Comparison of ENCODE assay signal across 13 cellular contexts in the genomic region with DNA sequence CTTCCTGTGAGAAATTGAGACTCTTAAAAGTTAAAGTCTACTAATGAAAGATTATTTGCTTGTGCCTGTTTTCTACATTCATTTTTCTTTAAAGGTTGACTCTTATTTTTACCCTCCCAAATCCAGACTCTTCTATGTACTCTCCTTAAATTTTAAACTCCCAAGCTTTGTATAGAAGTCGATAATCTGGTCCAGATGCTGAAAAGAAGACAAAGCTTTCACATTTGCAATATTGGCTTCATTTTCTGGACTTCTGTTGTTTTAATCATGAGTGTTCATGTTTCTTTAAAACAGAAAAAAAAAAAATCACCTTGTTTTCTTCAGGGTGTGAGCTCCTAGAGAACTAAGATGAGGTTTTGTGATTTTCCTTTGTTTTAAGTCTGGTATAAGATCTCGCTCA. TPM values are rescaled to one million over a fixed set of nuclear protein-coding genes. Genes with fewer than 3 reads are reported as not detected.
DNase-seq lines count a peak whose midpoint lies in the region; ATAC-seq, FAIRE-seq and TF ChIP-seq lines count a peak whose summit lies in the region.
"Had no signal": no experiment of that assay in that cellular context is flagged by ENCODE, and none has a peak within 500 bp of the region (broad histone marks: within the 10 kb centered on the region; RNA-seq: fewer than 3 reads in every experiment).

No MANE protein-coding gene starts in this region.

- H3K4me2 ChIP-seq in GM23338 (no peak overlapping the region), GM12878 (ENCODE audit: control insufficient read depth, insufficient read depth) (peak overlapping the region; percentile 28; the same call in 1 of the 2 replicates)

- intact Hi-C loops in GM12878 (cut with micrococcal nuclease; ENCODE audit: unreplicated experiment) = no loop called here

- SMC1A ChIA-PET in GM12878 (lab: Charles Lee; ENCODE audit: uncharacterized antibody, unreplicated experiment) = interaction anchor here (0.6 to 3.7 kb wide), 12 partner anchors 11 to 190 kb away, joined by 3 to 41 read pairs (median 4); no protein-coding TSS in a partner anchor

- peaks cover 34% of the 10 kb centered on the region for H3K36me3 Mint-ChIP-seq in GM23338 (ENCODE audit: low read depth)
- H3K36me3 Mint-ChIP-seq in natural killer cell treated with Interleukin-12 subunit alpha and Interleukin-12 subunit beta and Interleukin-15 and Interleukin-18, amount 100 ng/mL, for 72 hours = peaks cover 15% of the 10 kb centered on the region

- TF ChIP-seq RAD21 in GM12878 (IDR thresholded peaks at IDR 0.05; ENCODE audit: insufficient read depth, low read depth, low read length) = no peak

- DNase-seq in GM23338 (ENCODE audit: low spot score) = no peak
- DNase-seq in GM12878 (ENCODE audit: low read depth, low spot score) = no peak
- DNase-seq in natural killer cell treated with Interleukin-12 subunit alpha and Interleukin-12 subunit beta and Interleukin-15 and Interleukin-18, amount 100 ng/mL, for 72 hours (ENCODE audit: low spot score) = no peak
- DNase-seq in AG20443 (ENCODE audit: low spot score) = no peak
- DNase-seq in NCI-H748 treated with DMSO at 0.1 percent for 48 hours (lab: John Stamatoyannopoulos, UW) = no peak
- no peak for DNase-seq in NCI-H187 (lab: John Stamatoyannopoulos, UW)
- DNase-seq: activated B cell treated with CpG ODN at 0.5 μM for 24 hours, left colon, NCI-H524 treated with DMSO at 0.1 percent for 48 hours, ovary had no signal

- no peaks in the 10 kb centered on the region for H3K27me3 Mint-ChIP-seq in GM23338 (ENCODE audit: insufficient read depth, low read depth, poor library complexity)
- H3K27me3 Mint-ChIP-seq in natural killer cell treated with Interleukin-12 subunit alpha and Interleukin-12 subunit beta and Interleukin-15 and Interleukin-18, amount 100 ng/mL, for 72 hours = no peaks in the 10 kb centered on the region
- H3K27me3 Mint-ChIP-seq: activated B cell treated with CpG ODN at 0.5 μM for 24 hours had no signal

- peaks cover 3% of the 10 kb centered on the region for H3K79me2 ChIP-seq in ACC112 (ENCODE audit: control insufficient read depth, insufficient read depth, low read length, unreplicated experiment)
- H3K79me2 ChIP-seq in GM23338 (replicated peaks; ENCODE audit: insufficient read depth) = peaks cover 13% of the 10 kb centered on the region; the same call in 1 of the 2 replicates
- H3K79me2 ChIP-seq in GM12878 (ENCODE audit: control insufficient read depth, insufficient read depth, low read length) = no peaks in the 10 kb centered on the region

- TF ChIP-seq CTCF in GM23338 (conservative IDR thresholded peaks at IDR 0.05; ENCODE audit: low read depth in 2 of 2) (no peak), GM12878 (IDR thresholded peaks at IDR 0.05 in 2 of 3, conservative IDR thresholded peaks at IDR 0.05 in 1 of 3; ENCODE audit: control insufficient read depth in 2 of 3, extremely low read depth in 1 of 3, insufficient read depth in 1 of 3, low read depth in 3 of 3, low read length in 3 of 3) (no peak)

- no peak for TF ChIP-seq POLR2A in GM12878 (IDR thresholded peaks at IDR 0.05; ENCODE audit: low read depth, low read length)

- peaks cover 14% of the 10 kb centered on the region for H3K4me1 Mint-ChIP-seq in GM23338
- peaks cover 25 to 35% of the 10 kb centered on the region in 2 donors for H3K4me1 Mint-ChIP-seq in natural killer cell treated with Interleukin-12 subunit alpha and Interleukin-12 subunit beta and Interleukin-15 and Interleukin-18, amount 100 ng/mL, for 72 hours (ENCODE audit: low read depth in 2 of 2)

- no peak overlapping the region for H3K4me3 ChIP-seq in ACC112 (ENCODE audit: low read depth, low read length)
- H3K4me3 ChIP-seq in GM23338 = no peak overlapping the region
- H3K4me3 ChIP-seq in GM12878 = no peak overlapping the region
- H3K4me3 ChIP-seq: ovary had no signal

- peaks cover 10% of the 10 kb centered on the region; the same call in 1 of the 3 replicates for H3K9me3 Mint-ChIP-seq in GM23338
- H3K9me3 Mint-ChIP-seq in natural killer cell treated with Interleukin-12 subunit alpha and Interleukin-12 subunit beta and Interleukin-15 and Interleukin-18, amount 100 ng/mL, for 72 hours = no peaks in the 10 kb centered on the region

- in situ Hi-C loops in GM12878 (cut with MboI) = no loop called here

- CTCF ChIA-PET in GM12878 (lab: Yijun Ruan, JAX) = interaction anchor here (0.6 to 2.0 kb wide), 9 partner anchors 9 to 181 kb away, joined by 3 to 28 read pairs (median 4); no protein-coding TSS in a partner anchor

- RAD21 ChIA-PET in GM12878 (lab: Charles Lee; ENCODE audit: unreplicated experiment) = interaction anchor here (0.8 to 3.4 kb wide), 8 partner anchors 9 to 182 kb away, joined by 3 to 32 read pairs (median 6); a partner anchor contains a TSS

- H3K27ac ChIP-seq in ACC112 (ENCODE audit: low read depth, low read length) = peak overlapping the region; percentile 71
- no peak overlapping the region for H3K27ac ChIP-seq in GM23338 (ENCODE audit: low read depth)
- peak overlapping the region; percentile 58 for H3K27ac ChIP-seq in GM12878 (ENCODE audit: control insufficient read depth, insufficient read depth)

- H3K27me3 ChIP-seq in ACC112 (ENCODE audit: insufficient read depth, low read length) (no peaks in the 10 kb centered on the region), GM23338 (ENCODE audit: insufficient read depth) (no peaks in the 10 kb centered on the region), GM12878 (replicated peaks in 1 of 2; ENCODE audit: control insufficient read depth in 2 of 2, insufficient read depth in 2 of 2, low read length in 1 of 2) (no peaks in the 10 kb centered on the region)
- H3K27me3 ChIP-seq: ovary had no signal

- POLR2A ChIA-PET in GM12878 (lab: Charles Lee) = interaction anchor here (0.6 to 1.4 kb wide), 6 partner anchors 9 to 215 kb away, joined by 3 to 6 read pairs (median 4); no protein-coding TSS in a partner anchor

- H3K36me3 ChIP-seq in ACC112 (ENCODE audit: insufficient read depth, low read length) (peaks cover 30% of the 10 kb centered on the region), GM23338 (ENCODE audit: insufficient read depth) (peaks cover 6% of the 10 kb centered on the region; the same call in 1 of the 2 replicates), GM12878 (ENCODE audit: control insufficient read depth in 2 of 2, insufficient read depth in 2 of 2, low read length in 1 of 2) (peaks cover 5 to 14% of the 10 kb centered on the region in 2 experiments; a peak in 3 of 4 replicates)
- H3K36me3 ChIP-seq: ovary had no signal

- no peaks in the 10 kb centered on the region; the same call in 1 of the 2 replicates for H4K20me1 ChIP-seq in GM23338 (replicated peaks; ENCODE audit: insufficient read depth)
- H4K20me1 ChIP-seq in GM12878 (ENCODE audit: control insufficient read depth, insufficient read depth) = no peaks in the 10 kb centered on the region

- WGBS in GM12878 (ENCODE audit: insufficient coverage, insufficient replicate concordance, low lambda C conversion rate, missing lambda C conversion rate) = 96% methylated on average over 2 of the region's 2 CpGs

- TF ChIP-seq EP300 in GM12878 (IDR thresholded peaks at IDR 0.05; ENCODE audit: borderline replicate concordance in 1 of 2, control insufficient read depth in 1 of 2, low read depth in 2 of 2, low read length in 2 of 2) = no peak

- H3K4me1 ChIP-seq in ACC112 (ENCODE audit: control insufficient read depth, insufficient read depth, low read length, unreplicated experiment) (peaks cover 11% of the 10 kb centered on the region), GM23338 (ENCODE audit: insufficient read depth) (peaks cover 10% of the 10 kb centered on the region; the same call in 1 of the 2 replicates), GM12878 (ENCODE audit: control insufficient read depth, insufficient read depth, low read length) (peaks cover 18% of the 10 kb centered on the region)

- peak overlapping the region; percentile 36; the same call in 1 of the 2 replicates for H3K27ac Mint-ChIP-seq in GM23338
- peak overlapping the region; percentile 71 to 81 for H3K27ac Mint-ChIP-seq in natural killer cell treated with Interleukin-12 subunit alpha and Interleukin-12 subunit beta and Interleukin-15 and Interleukin-18, amount 100 ng/mL, for 72 hours

- no peak for ATAC-seq in GM23338
- ATAC-seq in GM12878 = no peak
- no peak for ATAC-seq in natural killer cell treated with Interleukin-12 subunit alpha and Interleukin-12 subunit beta and Interleukin-15 and Interleukin-18, amount 100 ng/mL, for 72 hours
- no peak for ATAC-seq in HG03565 (IDR thresholded peaks at IDR 0.05; ENCODE audit: unreplicated experiment)
- ATAC-seq: left colon had no signal

- no peak overlapping the region for H3K9ac ChIP-seq in GM12878 (ENCODE audit: control insufficient read depth, insufficient read depth, low read length)

- H3K9me2 ChIP-seq in GM23338 (ENCODE audit: insufficient read depth) = no peaks in the 10 kb centered on the region

- no peak for FAIRE-seq in GM12878 (lab: Jason Lieb, UNC)
- FAIRE-seq: frontal cortex had no signal

- H3K9me3 ChIP-seq in GM12878 (replicated peaks; ENCODE audit: control insufficient read depth, insufficient read depth, low read length) = peaks cover 10% of the 10 kb centered on the region; the same call in 2 of the 3 replicates
- H3K9me3 ChIP-seq: ovary had no signal

- H2AFZ ChIP-seq in ACC112 (ENCODE audit: low read length, unreplicated experiment) (no peak overlapping the region), GM23338 (no peak overlapping the region), GM12878 (ENCODE audit: control insufficient read depth, low read depth, low read length) (no peak overlapping the region)

- H3K4me3 Mint-ChIP-seq in GM23338 = no peak overlapping the region
- H3K4me3 Mint-ChIP-seq in natural killer cell treated with Interleukin-12 subunit alpha and Interleukin-12 subunit beta and Interleukin-15 and Interleukin-18, amount 100 ng/mL, for 72 hours = peak overlapping the region; percentile 16
- H3K4me3 Mint-ChIP-seq: activated B cell treated with CpG ODN at 0.5 μM for 24 hours had no signal

- no peaks in the 10 kb centered on the region for H3F3A ChIP-seq in GM23338 (replicated peaks; ENCODE audit: low read depth)

- BruUV-seq in GM12878 (replicated peaks; lab: Mats Ljungman, UMichigan) = no TSS peak

RNA-seq across cellular contexts. Expression of a gene that starts 53.2 kb away (rescaled TPM):
- total RNA-seq in GM23338 (2014; rRNA removed; shearing (Covaris generic)) = 59.7 and 66.3 TPM in 2 replicates
- polyA plus RNA-seq in GM23338 (2016; fragmentation: Nextera tagmentation; extraction: Ambion mirVana) (15.8 and 18.2 TPM in 2 replicates), GM12878 (2011; rRNA removed) (23.3 and 27.3 TPM in 2 replicates), GM12878 (2014; fragmentation: Illumina TruSeq; extraction: Trizol) (21.3 and 30.1 TPM in 2 replicates), GM12878 (2014; fragmentation: Nextera tagmentation; extraction: Ambion mirVana) (1 to 10 TPM in 1 of 2 experiments, under 1 TPM in 1; 0.87 to 1.1 TPM), GM12878 (2014; rRNA removed) (32.9 and 33.9 TPM in 2 replicates), GM12878 (2016; fragmentation: Nextera tagmentation; extraction: Ambion mirVana) (10 to 100 TPM; 29.0 to 30.0 TPM)
- total RNA-seq in GM12878 (2013; cell fraction: nucleolus; rRNA removed) = 34.3 and 34.9 TPM in 2 replicates
- total RNA-seq in GM12878 (2014; rRNA removed) (39.3 and 40.6 TPM in 2 replicates), GM12878 (2014; rRNA removed; fragmentation: Illumina TruSeq; extraction: Trizol) (31.6 and 33.1 TPM in 2 replicates), GM12878 (2021) (32.1 and 38.1 TPM in 2 replicates)
- 13.2 TPM for polyA plus RNA-seq in GM12878 (2011; ENCODE audit: low read depth)
- polyA plus RNA-seq in GM12878 (2011; cell fraction: cytosol; rRNA removed) = 26.0 and 27.3 TPM in 2 replicates
- 21.3 and 25.6 TPM in 2 replicates for polyA plus RNA-seq in GM12878 (2011; cell fraction: nucleus; rRNA removed)
- 17.7 TPM in 2 replicates for polyA plus RNA-seq in GM12878 (2012)
- polyA minus RNA-seq in GM12878 (2011; rRNA and poly(A)+ RNA removed) = 22.7 and 28.6 TPM in 2 replicates
- polyA minus RNA-seq in GM12878 (2011; cell fraction: cytosol; rRNA and poly(A)+ RNA removed) = 9.1 and 13.3 TPM in 2 replicates
- polyA minus RNA-seq in GM12878 (2011; cell fraction: nucleus; rRNA and poly(A)+ RNA removed) = 10.4 and 17.0 TPM in 2 replicates
- total RNA-seq in natural killer cell treated with Interleukin-12 subunit alpha and Interleukin-12 subunit beta and Interleukin-15 and Interleukin-18, amount 100 ng/mL, for 72 hours = 10 to 100 TPM; 37.3 to 56.9 TPM
